Comparison of ENCODE assay signal across 2 cellular contexts in genomic region chr21:9754434-9754833, GRCh38.
DNase-seq lines count a peak whose midpoint lies in the region; TF ChIP-seq lines count a peak whose summit lies in the region.
"Not testable (repeated sequence)": the region's sequence is repeated elsewhere in the genome, so short reads cannot be mapped to it uniquely, and the experiment has no call there.

No MANE protein-coding gene starts in this region.

- H3K4me3 ChIP-seq in esophagus muscularis mucosa: not testable (repeated sequence)

- TF ChIP-seq EP300 in esophagus muscularis mucosa (IDR thresholded peaks at IDR 0.05): not testable (repeated sequence)

- DNase-seq in esophagus muscularis mucosa (ENCODE audit: extremely low spot score) (peak; percentile 83), osteocyte (ENCODE audit: extremely low spot score, unreplicated experiment) (peak; percentile 57)

- H3K4me3 Mint-ChIP-seq in osteocyte (ENCODE audit: unreplicated experiment): not testable (repeated sequence)

- TF ChIP-seq POLR2A in esophagus muscularis mucosa (IDR thresholded peaks at IDR 0.05; ENCODE audit: low read depth): not testable (repeated sequence)

- not testable (repeated sequence) for H3K27ac ChIP-seq in esophagus muscularis mucosa (replicated peaks in 1 of 4)

- H3K4me1 ChIP-seq in esophagus muscularis mucosa: not testable (repeated sequence)

- peaks cover 0 to 43% (median 0%) of the 10 kb centered on the region in 4 donors for H3K27me3 ChIP-seq in esophagus muscularis mucosa

- not testable (repeated sequence) for H3K9me3 Mint-ChIP-seq in osteocyte (ENCODE audit: unreplicated experiment)

- not testable (repeated sequence) for H3K36me3 Mint-ChIP-seq in osteocyte (ENCODE audit: unreplicated experiment)

- WGBS in esophagus muscularis mucosa: 48% methylated on average over 1 of the region's 1 CpG

- not testable (repeated sequence) for H3K27me3 Mint-ChIP-seq in osteocyte (ENCODE audit: unreplicated experiment)

- H3K27ac Mint-ChIP-seq in osteocyte (ENCODE audit: unreplicated experiment): not testable (repeated sequence)

- H3K36me3 ChIP-seq in esophagus muscularis mucosa: not testable (repeated sequence)

- intact Hi-C loops in esophagus muscularis mucosa (cut with DNase I): not testable (repeated sequence)

- not testable (repeated sequence) for TF ChIP-seq CTCF in esophagus muscularis mucosa (IDR thresholded peaks at IDR 0.05); osteocyte (IDR thresholded peaks at IDR 0.05)

- not testable (repeated sequence) for H3K4me1 Mint-ChIP-seq in osteocyte (ENCODE audit: unreplicated experiment)

- not testable (repeated sequence) for H3K9me3 ChIP-seq in esophagus muscularis mucosa
